ENCODE assay signal across 7 cellular contexts in genomic region chr10:3829193-3830050, GRCh38. TPM values are rescaled to one million over a fixed set of nuclear protein-coding genes. Genes with fewer than 3 reads are reported as not detected.
DNase-seq lines count a peak whose midpoint lies in the region; ATAC-seq, FAIRE-seq and TF ChIP-seq lines count a peak whose summit lies in the region.

No MANE protein-coding gene starts in this region.

- H2BK120ac ChIP-seq in IMR-90 (ENCODE audit: low read depth, low read length): peak overlapping the region; percentile 98

- peak overlapping the region; percentile 95 for H2BK20ac ChIP-seq in IMR-90 (ENCODE audit: low read depth, low read length)

- H2AK9ac ChIP-seq in IMR-90 (replicated peaks; ENCODE audit: low read depth, low read length, poor library complexity): peak overlapping the region; percentile 28

- FAIRE-seq in HTR-8/SVneo (lab: Jason Lieb, UNC): no peak

- peak overlapping the region; percentile 92 for H2BK5ac ChIP-seq in IMR-90 (ENCODE audit: low read depth, low read length, poor library complexity, severe bottlenecking)

- dilution Hi-C loops in IMR-90 (cut with HindIII; ENCODE audit: low sequenced_read_pairs, unreplicated experiment): no loop called here

- peaks cover 29% of the 10 kb centered on the region for H3K9me1 ChIP-seq in IMR-90 (ENCODE audit: insufficient read depth, low read length)

- POLR2A ChIA-PET in IMR-90 (lab: Charles Lee; ENCODE audit: unreplicated experiment): interaction anchor here (1.8 kb wide), 1 partner anchor 44 kb away, joined by 11 read pairs; the partner anchor contains the start of gene KLF6

- no TSS peak for BruUV-seq in IMR-90 (replicated peaks; lab: Mats Ljungman, UMichigan)

- peak overlapping the region; percentile 71 for H3K9ac ChIP-seq in IMR-90 (ENCODE audit: low read depth, low read length)

- CTCF ChIA-PET in IMR-90 (lab: Yijun Ruan, JAX): no interaction called here

- H3K36me3 ChIP-seq in IMR-90 (ENCODE audit: control insufficient read depth, insufficient read depth, low read length): no peaks in the 10 kb centered on the region

- TF ChIP-seq POLR2A in IMR-90 (IDR thresholded peaks at IDR 0.05; ENCODE audit: low read depth, low read length): no peak

- TF ChIP-seq RAD21 in IMR-90 (IDR thresholded peaks at IDR 0.05; ENCODE audit: low read length): no peak

- peaks cover 6% of the 10 kb centered on the region in 2 donors for H3K9me3 Mint-ChIP-seq in activated naive CD4-positive, alpha-beta T cell treated with anti-CD3 and anti-CD28 coated beads, Interleukin-2, amount 50 U/mL, for 72 hours
- peaks cover 0 to 5% of the 10 kb centered on the region in 2 donors for H3K9me3 Mint-ChIP-seq in stimulated activated naive CD8-positive, alpha-beta T cell treated with anti-CD3 and anti-CD28 coated beads, Interleukin-15, amount 100 ng/mL, for 72 hours

- intact Hi-C loops in IMR-90 (cut with micrococcal nuclease): no loop called here

- peaks cover 26% of the 10 kb centered on the region for H3K4me1 ChIP-seq in IMR-90 (ENCODE audit: control insufficient read depth, insufficient read depth, low read length)

- H3K36me3 Mint-ChIP-seq in activated naive CD4-positive, alpha-beta T cell treated with anti-CD3 and anti-CD28 coated beads, Interleukin-2, amount 50 U/mL, for 72 hours: peaks cover 6 to 15% of the 10 kb centered on the region in 2 donors

- peak overlapping the region; percentile 95 for H3K27ac ChIP-seq in IMR-90 (ENCODE audit: insufficient read depth, low read length)

- H3K4me3 Mint-ChIP-seq in stimulated activated naive CD8-positive, alpha-beta T cell treated with anti-CD3 and anti-CD28 coated beads, Interleukin-15, amount 100 ng/mL, for 72 hours: peak overlapping the region; percentile 70 to 76

- H3K27me3 ChIP-seq in IMR-90 (ENCODE audit: control insufficient read depth, insufficient read depth, low read length): no peaks in the 10 kb centered on the region

- DNase-seq in IMR-90: no peak
- DNase-seq in activated naive CD4-positive, alpha-beta T cell treated with anti-CD3 and anti-CD28 coated beads, Interleukin-2, amount 50 U/mL, for 72 hours (ENCODE audit: low spot score in 2 of 2): no peak
- DNase-seq in iPS-NIHi7 (ENCODE audit: extremely low spot score): peak; percentile 54
- no peak for DNase-seq in stimulated activated naive CD8-positive, alpha-beta T cell treated with anti-CD3 and anti-CD28 coated beads, Interleukin-15, amount 100 ng/mL, for 72 hours
- DNase-seq in HTR-8/SVneo (ENCODE audit: insufficient read length, low spot score): no peak
- DNase-seq in NCI-H2029 (lab: John Stamatoyannopoulos, UW): no peak
- DNase-seq in COLO668 (lab: John Stamatoyannopoulos, UW; ENCODE audit: unreplicated experiment): no peak

- TF ChIP-seq CTCF in IMR-90 (conservative IDR thresholded peaks at IDR 0.05; ENCODE audit: low read depth, low read length): no peak

- H2BK15ac ChIP-seq in IMR-90 (ENCODE audit: low read depth, low read length): peak overlapping the region; percentile 99

- peak overlapping the region; percentile 89 for H2AK5ac ChIP-seq in IMR-90 (ENCODE audit: low read depth, low read length)

- no peaks in the 10 kb centered on the region for H3K9me3 ChIP-seq in IMR-90 (ENCODE audit: control insufficient read depth, insufficient read depth, low read length)

- WGBS in IMR-90 (ENCODE audit: extremely low coverage in 2 of 2, insufficient read length in 1 of 2), 2 experiments: 80% methylated on average over 3 of the region's 7 CpGs; no CpG with 5 or more reads in 1 of the 2 experiments

- H4K20me1 ChIP-seq in IMR-90 (ENCODE audit: insufficient read depth, low read length): no peaks in the 10 kb centered on the region

- H3K79me1 ChIP-seq in IMR-90 (ENCODE audit: low read depth in 1 of 2, low read length in 2 of 2): peaks cover 2 to 29% of the 10 kb centered on the region in 2 experiments; a peak in 2 of 4 replicates

- peak overlapping the region; percentile 93 for H3K27ac Mint-ChIP-seq in activated naive CD4-positive, alpha-beta T cell treated with anti-CD3 and anti-CD28 coated beads, Interleukin-2, amount 50 U/mL, for 72 hours
- peak overlapping the region; percentile 93 for H3K27ac Mint-ChIP-seq in stimulated activated naive CD8-positive, alpha-beta T cell treated with anti-CD3 and anti-CD28 coated beads, Interleukin-15, amount 100 ng/mL, for 72 hours

- H4K5ac ChIP-seq in IMR-90 (ENCODE audit: low read depth, low read length): peak overlapping the region; percentile 97

- peak overlapping the region; percentile 96 for H3K23ac ChIP-seq in IMR-90 (ENCODE audit: low read depth, low read length)

- peaks cover 5% of the 10 kb centered on the region for H3K27me3 Mint-ChIP-seq in stimulated activated naive CD8-positive, alpha-beta T cell treated with anti-CD3 and anti-CD28 coated beads, Interleukin-15, amount 100 ng/mL, for 72 hours

- H3K4me3 ChIP-seq in IMR-90 (ENCODE audit: insufficient read depth, low read depth, low read length): peak overlapping the region; percentile 45; the same call in 1 of the 2 replicates

- H3K4me1 Mint-ChIP-seq in stimulated activated naive CD8-positive, alpha-beta T cell treated with anti-CD3 and anti-CD28 coated beads, Interleukin-15, amount 100 ng/mL, for 72 hours: peaks cover 71% of the 10 kb centered on the region

- H2AFZ ChIP-seq in IMR-90 (replicated peaks; ENCODE audit: low read length, poor library complexity): peak overlapping the region; percentile 91

- H4K8ac ChIP-seq in IMR-90 (ENCODE audit: low read depth in 2 of 2, low read length in 2 of 2): peak overlapping the region; percentile 96 to 98

- ATAC-seq in IMR-90 (ENCODE audit: low read depth): no peak
- ATAC-seq in activated naive CD4-positive, alpha-beta T cell treated with anti-CD3 and anti-CD28 coated beads, Interleukin-2, amount 50 U/mL, for 72 hours: peak in 1 of 2 donors; percentile 33
- ATAC-seq in stimulated activated naive CD8-positive, alpha-beta T cell treated with anti-CD3 and anti-CD28 coated beads, Interleukin-15, amount 100 ng/mL, for 72 hours: no peak

- H3K14ac ChIP-seq in IMR-90 (replicated peaks; ENCODE audit: low read depth, low read length): peak overlapping the region; percentile 97

- peak overlapping the region; percentile 67; the same call in 1 of the 2 replicates for H3K56ac ChIP-seq in IMR-90 (ENCODE audit: extremely low read depth, insufficient read depth, low read length)

- peak overlapping the region; percentile 94 for H3K18ac ChIP-seq in IMR-90 (ENCODE audit: low read depth, low read length)

- H3K4ac ChIP-seq in IMR-90 (ENCODE audit: low read depth, low read length): peak overlapping the region; percentile 96

- H4K91ac ChIP-seq in IMR-90 (ENCODE audit: insufficient read depth, low read depth, low read length): peak overlapping the region; percentile 99

- peak overlapping the region; percentile 70 for H3K4me2 ChIP-seq in IMR-90 (ENCODE audit: low read depth, low read length)

- in situ Hi-C loops in IMR-90 (cut with MboI; ENCODE audit: low sequenced_read_pairs): no loop called here

TF ChIP-seq in IMR-90, 13 proteins besides CTCF, POLR2A, EP300 and RAD21:
- TF ChIP-seq RCOR1 (IDR thresholded peaks at IDR 0.05; ENCODE audit: insufficient replicate concordance, low read length) (no peak), BHLHE40 (IDR thresholded peaks at IDR 0.05; ENCODE audit: low read depth, low read length) (no peak), MXI1 (IDR thresholded peaks at IDR 0.05; ENCODE audit: borderline replicate concordance, low read depth, low read length) (no peak), ELK1 (IDR thresholded peaks at IDR 0.05; ENCODE audit: borderline replicate concordance, low read depth, low read length) (no peak), NFE2L2 (IDR thresholded peaks at IDR 0.05; ENCODE audit: low read depth, low read length) (no peak), RFX5 (IDR thresholded peaks at IDR 0.05; ENCODE audit: low read depth, low read length) (no peak), USF2 (IDR thresholded peaks at IDR 0.05; ENCODE audit: low read depth, low read length) (no peak), MAFK (IDR thresholded peaks at IDR 0.05; ENCODE audit: low read depth, low read length) (no peak), CHD1 (IDR thresholded peaks at IDR 0.05; ENCODE audit: low read depth, low read length) (no peak), SMC3 (IDR thresholded peaks at IDR 0.05; ENCODE audit: low read depth, low read length) (no peak), CEBPB (IDR thresholded peaks at IDR 0.05; ENCODE audit: low read depth, low read length) (no peak), FOS (IDR thresholded peaks at IDR 0.05; ENCODE audit: low read depth, low read length) (no peak)

RNA-seq across cellular contexts. Expression of gene KLF6, which starts 44.4 kb away (rescaled TPM):
- total RNA-seq in IMR-90 (2012; rRNA removed): 69.0 and 98.6 TPM in 2 replicates
- 123 and 175 TPM in 2 replicates for polyA plus RNA-seq in IMR-90 (2012; rRNA removed)
- 70.4 and 114 TPM in 2 replicates for polyA plus RNA-seq in IMR-90 (2012; cell fraction: cytosol; rRNA removed)
- polyA plus RNA-seq in IMR-90 (2012; cell fraction: nucleus; rRNA removed; ENCODE audit: low replicate concordance): 720 and 827 TPM in 2 replicates
- 100 to 1,000 TPM in 1 of 2 donors, 10 to 100 TPM in 1; 85.2 to 126 TPM for total RNA-seq in activated naive CD4-positive, alpha-beta T cell treated with anti-CD3 and anti-CD28 coated beads, Interleukin-2, amount 50 U/mL, for 72 hours
